1 cellular context compared by ENCODE assay signal in the genomic region with DNA sequence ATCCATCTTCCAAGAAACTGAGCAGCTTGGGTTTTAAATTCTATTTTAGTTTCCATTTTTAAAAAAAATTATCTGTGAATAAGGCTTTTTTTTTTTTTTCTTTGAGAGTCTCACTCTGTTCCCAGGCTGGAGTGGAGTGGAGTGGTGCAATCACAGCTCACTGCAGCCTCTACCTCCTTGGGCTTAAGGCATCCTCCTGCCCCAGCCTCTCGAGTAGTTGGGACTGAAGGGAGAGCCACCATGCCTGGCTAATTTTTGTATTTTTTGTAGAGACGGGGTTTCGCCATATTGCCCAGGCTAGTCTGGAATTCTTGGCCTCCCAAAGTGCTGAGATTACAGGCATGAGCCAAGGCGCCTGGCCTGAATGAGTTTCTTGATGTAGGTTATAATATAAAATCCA.
TF ChIP-seq lines count a peak whose summit lies in the region.

No MANE protein-coding gene starts in this region.

TF ChIP-seq in GM12878, 131 proteins besides CTCF, POLR2A, EP300 and RAD21:
- TF ChIP-seq, protein P1, sequence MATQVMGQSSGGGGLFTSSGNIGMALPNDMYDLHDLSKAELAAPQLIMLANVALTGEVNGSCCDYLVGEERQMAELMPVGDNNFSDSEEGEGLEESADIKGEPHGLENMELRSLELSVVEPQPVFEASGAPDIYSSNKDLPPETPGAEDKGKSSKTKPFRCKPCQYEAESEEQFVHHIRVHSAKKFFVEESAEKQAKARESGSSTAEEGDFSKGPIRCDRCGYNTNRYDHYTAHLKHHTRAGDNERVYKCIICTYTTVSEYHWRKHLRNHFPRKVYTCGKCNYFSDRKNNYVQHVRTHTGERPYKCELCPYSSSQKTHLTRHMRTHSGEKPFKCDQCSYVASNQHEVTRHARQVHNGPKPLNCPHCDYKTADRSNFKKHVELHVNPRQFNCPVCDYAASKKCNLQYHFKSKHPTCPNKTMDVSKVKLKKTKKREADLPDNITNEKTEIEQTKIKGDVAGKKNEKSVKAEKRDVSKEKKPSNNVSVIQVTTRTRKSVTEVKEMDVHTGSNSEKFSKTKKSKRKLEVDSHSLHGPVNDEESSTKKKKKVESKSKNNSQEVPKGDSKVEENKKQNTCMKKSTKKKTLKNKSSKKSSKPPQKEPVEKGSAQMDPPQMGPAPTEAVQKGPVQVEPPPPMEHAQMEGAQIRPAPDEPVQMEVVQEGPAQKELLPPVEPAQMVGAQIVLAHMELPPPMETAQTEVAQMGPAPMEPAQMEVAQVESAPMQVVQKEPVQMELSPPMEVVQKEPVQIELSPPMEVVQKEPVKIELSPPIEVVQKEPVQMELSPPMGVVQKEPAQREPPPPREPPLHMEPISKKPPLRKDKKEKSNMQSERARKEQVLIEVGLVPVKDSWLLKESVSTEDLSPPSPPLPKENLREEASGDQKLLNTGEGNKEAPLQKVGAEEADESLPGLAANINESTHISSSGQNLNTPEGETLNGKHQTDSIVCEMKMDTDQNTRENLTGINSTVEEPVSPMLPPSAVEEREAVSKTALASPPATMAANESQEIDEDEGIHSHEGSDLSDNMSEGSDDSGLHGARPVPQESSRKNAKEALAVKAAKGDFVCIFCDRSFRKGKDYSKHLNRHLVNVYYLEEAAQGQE (IDR thresholded peaks at IDR 0.05; ENCODE audit: low read depth, low read length) = no peak
- no peak for TF ChIP-seq CHD4 (IDR thresholded peaks at IDR 0.05)
- no peak for TF ChIP-seq RUNX3 (IDR thresholded peaks at IDR 0.05; ENCODE audit: low read length)
